In the genomic region with DNA sequence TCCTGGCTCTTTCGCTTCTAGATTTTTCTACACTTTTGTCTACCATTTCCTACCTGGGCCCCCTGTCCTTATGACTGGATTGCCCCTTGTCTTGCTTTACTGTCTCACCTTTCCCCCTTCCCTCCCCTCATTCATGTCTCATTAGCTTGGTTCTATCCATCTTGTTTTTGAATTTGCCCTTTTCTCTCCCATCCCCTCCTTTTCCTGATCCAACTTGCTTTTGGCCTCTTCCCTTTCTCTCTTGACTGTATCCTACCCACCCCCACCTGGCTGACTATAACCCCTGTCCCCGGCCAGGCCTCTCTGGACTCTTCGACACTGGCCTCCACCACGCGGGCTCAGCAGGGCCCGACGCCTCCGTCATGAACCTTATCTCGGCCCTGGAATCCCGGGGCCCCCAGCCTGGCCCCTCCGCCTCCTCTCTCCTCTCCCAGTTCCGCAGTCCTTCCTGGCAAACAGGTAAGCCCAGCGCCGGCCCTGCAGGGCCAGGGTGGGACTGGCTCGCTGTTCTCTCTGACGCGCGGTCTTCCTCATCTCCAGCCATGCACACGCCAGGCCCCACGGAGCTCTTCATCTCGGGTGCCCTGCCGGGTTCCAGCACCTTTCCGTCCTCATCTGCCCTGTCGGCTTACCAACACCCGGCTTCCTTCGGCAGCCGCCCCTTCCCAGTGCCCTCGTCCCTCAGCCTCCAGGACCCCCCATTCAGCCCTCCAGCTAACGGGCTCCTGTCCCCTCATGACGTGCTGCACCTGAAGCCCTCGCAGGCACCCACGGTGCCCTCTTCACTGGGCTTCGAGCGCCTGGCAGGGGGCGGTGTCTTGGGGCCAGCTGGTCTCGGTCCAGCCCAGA, we compare ENCODE assay signal across 10 cellular contexts. TPM values are rescaled to one million over a fixed set of nuclear protein-coding genes. Genes with fewer than 3 reads are reported as not detected.
DNase-seq lines count a peak whose midpoint lies in the region; ATAC-seq, FAIRE-seq and TF ChIP-seq lines count a peak whose summit lies in the region.
"Had no signal": no experiment of that assay in that cellular context is flagged by ENCODE, and none has a peak within 500 bp of the region (broad histone marks: within the 10 kb centered on the region; RNA-seq: fewer than 3 reads in every experiment).

No MANE protein-coding gene starts in this region.

- peaks cover 0 to 15% of the 10 kb centered on the region in 2 donors for H3K36me3 Mint-ChIP-seq in naive B cell

- H2AFZ ChIP-seq in HepG2 (ENCODE audit: low read length) = no peak overlapping the region

- POLR2A ChIA-PET in HepG2 (lab: Yijun Ruan, JAX) = interaction anchor here (1.5 kb wide), 2 partner anchors 46 to 82 kb away, joined by 6 to 8 read pairs; partner anchors contain the start of genes PRMT1 and RRAS

- no peak for TF ChIP-seq RAD21 in HepG2 (CRISPR knock-in tag; IDR thresholded peaks at IDR 0.05)

- H3K4me3 ChIP-seq in HepG2 (replicated peaks in 1 of 3; ENCODE audit: insufficient read depth in 1 of 3, low read depth in 2 of 3, low read length in 3 of 3) = no peak overlapping the region
- H3K4me3 ChIP-seq in right lobe of liver = no peak overlapping the region
- H3K4me3 ChIP-seq in ascending aorta = peak overlapping the region; percentile 81 to 91
- H3K4me3 ChIP-seq in uterus = no peak overlapping the region

- H3K4me2 ChIP-seq in HepG2 (ENCODE audit: low read depth, low read length) = no peak overlapping the region

- H3K9me3 Mint-ChIP-seq in naive B cell = no peaks in the 10 kb centered on the region

- peaks cover 20% of the 10 kb centered on the region for H3K4me1 ChIP-seq in HepG2 (ENCODE audit: insufficient read depth, low read length)
- peaks cover 0 to 4% (median 0%) of the 10 kb centered on the region in 4 donors for H3K4me1 ChIP-seq in right lobe of liver
- peaks cover 2 to 12% of the 10 kb centered on the region in 2 donors for H3K4me1 ChIP-seq in ascending aorta
- H3K4me1 ChIP-seq in uterus = peaks cover 0 to 9% of the 10 kb centered on the region in 2 donors

- H3K27me3 ChIP-seq in HepG2 (ENCODE audit: control insufficient read depth in 1 of 2, insufficient read depth in 2 of 2, low read length in 2 of 2) (no peaks in the 10 kb centered on the region; a peak in 1 of 5 replicates), right lobe of liver (no peaks in the 10 kb centered on the region), ascending aorta (no peaks in the 10 kb centered on the region), uterus (no peaks in the 10 kb centered on the region)

- H4K20me1 ChIP-seq in HepG2 (ENCODE audit: insufficient read depth, low read length) = 0 out of 2 replicates have a peak, but pooled peaks cover 5% of the 10 kb centered on the region

- peak overlapping the region in 7 of 8 donors; percentile 39 to 93 (median 80) for H3K4me3 Mint-ChIP-seq in naive B cell

- no peak for DNase-seq in HepG2 (ENCODE audit: low spot score)
- no peak for DNase-seq in right lobe of liver
- DNase-seq in ascending aorta (ENCODE audit: low spot score in 2 of 2) = no peak
- no peak for DNase-seq in naive B cell
- DNase-seq in uterus = no peak
- no peak for DNase-seq in SW 1271 (lab: John Stamatoyannopoulos, UW)
- no peak for DNase-seq in NCI-H187 treated with DMSO at 0.1 percent for 48 hours (lab: John Stamatoyannopoulos, UW)
- DNase-seq: Right ventricle myocardium superior had no signal

- TF ChIP-seq EP300 in HepG2 (IDR thresholded peaks at IDR 0.05; ENCODE audit: low read depth in 2 of 2, low read length in 2 of 2) (no peak), HepG2 (CRISPR knock-in tag; IDR thresholded peaks at IDR 0.05; ENCODE audit: borderline replicate concordance) (no peak)

- in situ Hi-C loops in HepG2 (cut with HindIII; ENCODE audit: extremely low pct_ligation_motif_present, low pct_unique_long_range_greater_than_20kb) = loop anchor here (10.0 kb wide), 1 partner anchor 80 kb away; the partner anchor contains the start of gene PRMT1

- CTCF ChIA-PET in HepG2 (lab: Yijun Ruan, JAX; ENCODE audit: low intra/inter-chr PET ratio, low total read pairs) = no interaction called here

- H3K36me3 ChIP-seq in HepG2 (replicated peaks in 1 of 2; ENCODE audit: control insufficient read depth in 1 of 2, insufficient read depth in 2 of 2, low read length in 2 of 2) = peaks cover 3 to 25% of the 10 kb centered on the region in 2 experiments; a peak in 4 of 5 replicates
- peaks cover 0 to 26% (median 4%) of the 10 kb centered on the region in 4 donors for H3K36me3 ChIP-seq in right lobe of liver
- peaks cover 44 to 50% of the 10 kb centered on the region in 2 donors for H3K36me3 ChIP-seq in ascending aorta
- H3K36me3 ChIP-seq in uterus = no peaks in the 10 kb centered on the region

- intact Hi-C loops in HepG2 (cut with micrococcal nuclease; ENCODE audit: unreplicated experiment) (no loop called here), right lobe of liver (cut with DNase I) (loop anchor here in 1 of 2 donors (10.0 kb wide), 1 partner anchor 70 kb away; the partner anchor contains the start of genes BCL2L12 and IRF3), ascending aorta (cut with DNase I) (loop anchor here (5.0 kb wide), 3 partner anchors 173 to 273 kb away; partner anchors contain the start of genes AP2A1, DKKL1, PNKP and TEAD2), uterus (cut with DNase I; ENCODE audit: low total_unique reads) (no loop called here)

- H3K9me3 ChIP-seq in HepG2 (ENCODE audit: low read length) (no peaks in the 10 kb centered on the region), right lobe of liver (no peaks in the 10 kb centered on the region), ascending aorta (no peaks in the 10 kb centered on the region), uterus (no peaks in the 10 kb centered on the region)

- no TSS peak for BruUV-seq in HepG2 (replicated peaks; lab: Mats Ljungman, UMichigan)

- no peak for TF ChIP-seq POLR2A in HepG2 (IDR thresholded peaks at IDR 0.05; ENCODE audit: insufficient read depth in 1 of 2, low read depth in 2 of 2, low read length in 2 of 2)
- TF ChIP-seq POLR2A in right lobe of liver (IDR thresholded peaks at IDR 0.05) = no peak
- no peak for TF ChIP-seq POLR2A in uterus (IDR thresholded peaks at IDR 0.05)

- WGBS in HepG2 (ENCODE audit: low lambda C conversion rate) = 96% methylated on average over 36 of the region's 36 CpGs
- WGBS in right lobe of liver (ENCODE audit: insufficient coverage, low coverage, low lambda C conversion rate, missing lambda C conversion rate) = 90% methylated on average over 28 of the region's 36 CpGs

- H3K27ac ChIP-seq in HepG2 (ENCODE audit: extremely low read length, insufficient read depth, low read length) (no peak overlapping the region), right lobe of liver (no peak overlapping the region), ascending aorta (peak overlapping the region; percentile 82 to 87), uterus (peak overlapping the region; percentile 91 to 94)

- peaks cover 15% of the 10 kb centered on the region for H3K79me2 ChIP-seq in HepG2 (ENCODE audit: insufficient read depth, low read length)

- no peak for FAIRE-seq in HepG2 (lab: Jason Lieb, UNC)

- no peaks in the 10 kb centered on the region for H3K27me3 Mint-ChIP-seq in naive B cell

- no peak for TF ChIP-seq CTCF in HepG2 (CRISPR knock-in tag; IDR thresholded peaks at IDR 0.05)
- no peak for TF ChIP-seq CTCF in right lobe of liver (IDR thresholded peaks at IDR 0.05)
- no peak for TF ChIP-seq CTCF in ascending aorta (IDR thresholded peaks at IDR 0.05)
- TF ChIP-seq CTCF in uterus (IDR thresholded peaks at IDR 0.05) = no peak

- peaks cover 26 to 38% (median 36%) of the 10 kb centered on the region in 3 donors for H3K4me1 Mint-ChIP-seq in naive B cell

- H3K9ac ChIP-seq in HepG2 (ENCODE audit: insufficient read depth, low read depth, low read length) = no peak overlapping the region

- H3K27ac Mint-ChIP-seq in naive B cell = peak overlapping the region; percentile 76 to 93 (median 84)

- no peak for ATAC-seq in HepG2
- ATAC-seq in right lobe of liver = no peak
- no peak for ATAC-seq in naive B cell (ENCODE audit: low read depth in 2 of 2)
- no peak for ATAC-seq in HG03442 (IDR thresholded peaks at IDR 0.05; ENCODE audit: unreplicated experiment)

RNA-seq across cellular contexts. Expression of gene PRR12, which starts 3.4 kb away (rescaled TPM):
- total RNA-seq in HepG2 (2016; rRNA removed; fragmentation: Illumina TruSeq; extraction: Trizol) (1.5 and 1.6 TPM in 2 replicates), right lobe of liver (1 to 10 TPM; 4.0 to 8.5 (median 5.5) TPM), ascending aorta (23.6 TPM), uterus (10 to 100 TPM in 2 of 4 donors, 1 to 10 TPM in 2; 2.6 to 63.1 (median 8.6) TPM)
- total RNA-seq in HepG2 (2016; cell fraction: cytosol; rRNA removed; fragmentation: Illumina TruSeq; extraction: Trizol; ENCODE audit: low read depth) = 1.2 TPM in 2 replicates
- 1.2 and 1.4 TPM in 2 replicates for total RNA-seq in HepG2 (2016; cell fraction: insoluble cytoplasmic fraction; rRNA removed; fragmentation: Illumina TruSeq; extraction: Trizol)
- total RNA-seq in HepG2 (2016; cell fraction: membrane; rRNA removed; fragmentation: Illumina TruSeq; extraction: Trizol) = 1.8 and 1.9 TPM in 2 replicates
- total RNA-seq in HepG2 (2016; cell fraction: nucleus; rRNA removed; fragmentation: Illumina TruSeq; extraction: Trizol) = 2.2 and 3.7 TPM in 2 replicates
- polyA plus RNA-seq in HepG2 (2011; rRNA removed) (0.62 and 0.74 TPM in 2 replicates), naive B cell (ENCODE audit: low read depth in 6 of 6) (under 1 TPM; 0.09 to 0.77 (median 0.29) TPM)
- polyA plus RNA-seq in HepG2 (2011; cell fraction: cytosol; rRNA removed) = 0.22 and 0.24 TPM in 2 replicates
- 3.3 and 4.2 TPM in 2 replicates for polyA plus RNA-seq in HepG2 (2011; cell fraction: nucleus; rRNA removed)
- 5.1 and 5.6 TPM in 2 replicates for polyA plus RNA-seq in HepG2 (2012)
- polyA plus RNA-seq in HepG2 (2016; cell fraction: cytosol; fragmentation: Illumina TruSeq; extraction: Trizol; ENCODE audit: low read depth) = 0.41 and 0.69 TPM in 2 replicates
- 4.8 and 6.1 TPM in 2 replicates for polyA plus RNA-seq in HepG2 (2016; cell fraction: insoluble cytoplasmic fraction; fragmentation: Illumina TruSeq; extraction: Trizol; ENCODE audit: low read depth)
- 0.89 and 1.1 TPM in 2 replicates for polyA plus RNA-seq in HepG2 (2016; cell fraction: membrane; fragmentation: Illumina TruSeq; extraction: Trizol; ENCODE audit: low read depth)
- polyA plus RNA-seq in HepG2 (2016; cell fraction: nucleus; fragmentation: Illumina TruSeq; extraction: Trizol; ENCODE audit: insufficient read depth, low read depth) = 11.5 and 11.7 TPM in 2 replicates
- polyA minus RNA-seq in HepG2 (2011; rRNA and poly(A)+ RNA removed; ENCODE audit: low replicate concordance) = 0.98 and 1.4 TPM in 2 replicates
- polyA minus RNA-seq in HepG2 (2011; cell fraction: cytosol; rRNA and poly(A)+ RNA removed) = 1.8 and 2.5 TPM in 2 replicates
- polyA minus RNA-seq in HepG2 (2011; cell fraction: nucleus; rRNA and poly(A)+ RNA removed) = 1.5 and 1.8 TPM in 2 replicates

RNA-seq across cellular contexts. Expression of gene PRRG2, which starts 13.3 kb away (rescaled TPM):
- total RNA-seq in HepG2 (2016; rRNA removed; fragmentation: Illumina TruSeq; extraction: Trizol) (0.51 and 0.82 TPM in 2 replicates), right lobe of liver (1 to 10 TPM; 2.5 to 5.9 (median 3.1) TPM), ascending aorta (not detected), uterus (1 to 10 TPM in 1 of 4 donors, under 1 TPM in 1, not detected in 2; 0.95 to 1.4 TPM)
- total RNA-seq in HepG2 (2016; cell fraction: cytosol; rRNA removed; fragmentation: Illumina TruSeq; extraction: Trizol; ENCODE audit: low read depth) = 1.1 and 1.6 TPM in 2 replicates
- total RNA-seq in HepG2 (2016; cell fraction: insoluble cytoplasmic fraction; rRNA removed; fragmentation: Illumina TruSeq; extraction: Trizol) = 0.43 and 0.97 TPM in 2 replicates
- total RNA-seq in HepG2 (2016; cell fraction: membrane; rRNA removed; fragmentation: Illumina TruSeq; extraction: Trizol) = 0.56 and 0.79 TPM in 2 replicates
- total RNA-seq in HepG2 (2016; cell fraction: nucleus; rRNA removed; fragmentation: Illumina TruSeq; extraction: Trizol) = 0.78 and 1.3 TPM in 2 replicates
- polyA plus RNA-seq in HepG2 (2011; rRNA removed) (0.64 and 0.66 TPM in 2 replicates), naive B cell (ENCODE audit: low read depth in 6 of 6) (under 1 TPM in 5 of 6 donors, not detected in 1; 0.20 to 0.79 (median 0.62) TPM)
- 0.69 and 0.98 TPM in 2 replicates for polyA plus RNA-seq in HepG2 (2011; cell fraction: cytosol; rRNA removed)
- 1.2 and 1.3 TPM in 2 replicates for polyA plus RNA-seq in HepG2 (2011; cell fraction: nucleus; rRNA removed)
- polyA plus RNA-seq in HepG2 (2012) = 0.49 and 0.83 TPM in 2 replicates
- 0.18 and 0.40 TPM in 2 replicates for polyA plus RNA-seq in HepG2 (2016; cell fraction: cytosol; fragmentation: Illumina TruSeq; extraction: Trizol; ENCODE audit: low read depth)
- 0.44 and 0.60 TPM in 2 replicates for polyA plus RNA-seq in HepG2 (2016; cell fraction: insoluble cytoplasmic fraction; fragmentation: Illumina TruSeq; extraction: Trizol; ENCODE audit: low read depth)
- 0.39 and 0.42 TPM in 2 replicates for polyA plus RNA-seq in HepG2 (2016; cell fraction: membrane; fragmentation: Illumina TruSeq; extraction: Trizol; ENCODE audit: low read depth)
- polyA plus RNA-seq in HepG2 (2016; cell fraction: nucleus; fragmentation: Illumina TruSeq; extraction: Trizol; ENCODE audit: insufficient read depth, low read depth) = 0.57 and 2.1 TPM in 2 replicates
- 0.84 and 1.8 TPM in 2 replicates for polyA minus RNA-seq in HepG2 (2011; rRNA and poly(A)+ RNA removed; ENCODE audit: low replicate concordance)
- polyA minus RNA-seq in HepG2 (2011; cell fraction: cytosol; rRNA and poly(A)+ RNA removed) = 0.44 and 0.99 TPM in 2 replicates
- polyA minus RNA-seq in HepG2 (2011; cell fraction: nucleus; rRNA and poly(A)+ RNA removed) = 1.4 and 1.7 TPM in 2 replicates
- total RNA-seq: M059J had no signal

RNA-seq across cellular contexts. Expression of gene NOSIP, which starts 14.0 kb away (rescaled TPM):
- total RNA-seq in HepG2 (2016; rRNA removed; fragmentation: Illumina TruSeq; extraction: Trizol) (78.0 and 81.4 TPM in 2 replicates), right lobe of liver (10 to 100 TPM; 16.2 to 31.9 (median 23.2) TPM), ascending aorta (85.3 TPM), uterus (100 to 1,000 TPM in 1 of 4 donors, 10 to 100 TPM in 3; 29.0 to 347 (median 65.4) TPM)
- total RNA-seq in HepG2 (2016; cell fraction: cytosol; rRNA removed; fragmentation: Illumina TruSeq; extraction: Trizol; ENCODE audit: low read depth) = 40.9 and 41.1 TPM in 2 replicates
- total RNA-seq in HepG2 (2016; cell fraction: insoluble cytoplasmic fraction; rRNA removed; fragmentation: Illumina TruSeq; extraction: Trizol) = 74.5 and 94.1 TPM in 2 replicates
- 33.6 and 34.5 TPM in 2 replicates for total RNA-seq in HepG2 (2016; cell fraction: membrane; rRNA removed; fragmentation: Illumina TruSeq; extraction: Trizol)
- 36.2 and 36.7 TPM in 2 replicates for total RNA-seq in HepG2 (2016; cell fraction: nucleus; rRNA removed; fragmentation: Illumina TruSeq; extraction: Trizol)
- polyA plus RNA-seq in HepG2 (2011; rRNA removed) (54.3 and 58.4 TPM in 2 replicates), naive B cell (ENCODE audit: low read depth in 6 of 6) (100 to 1,000 TPM in 5 of 6 donors, 10 to 100 TPM in 1; 89.5 to 136 (median 113) TPM)
- polyA plus RNA-seq in HepG2 (2011; cell fraction: cytosol; rRNA removed) = 53.5 and 96.5 TPM in 2 replicates
- 112 and 135 TPM in 2 replicates for polyA plus RNA-seq in HepG2 (2011; cell fraction: nucleus; rRNA removed)
- 35.5 and 41.6 TPM in 2 replicates for polyA plus RNA-seq in HepG2 (2012)
- 38.2 and 39.1 TPM in 2 replicates for polyA plus RNA-seq in HepG2 (2016; cell fraction: cytosol; fragmentation: Illumina TruSeq; extraction: Trizol; ENCODE audit: low read depth)
- 86.7 and 88.4 TPM in 2 replicates for polyA plus RNA-seq in HepG2 (2016; cell fraction: insoluble cytoplasmic fraction; fragmentation: Illumina TruSeq; extraction: Trizol; ENCODE audit: low read depth)
- 28.0 and 28.7 TPM in 2 replicates for polyA plus RNA-seq in HepG2 (2016; cell fraction: membrane; fragmentation: Illumina TruSeq; extraction: Trizol; ENCODE audit: low read depth)
- 63.0 and 67.6 TPM in 2 replicates for polyA plus RNA-seq in HepG2 (2016; cell fraction: nucleus; fragmentation: Illumina TruSeq; extraction: Trizol; ENCODE audit: insufficient read depth, low read depth)
- polyA minus RNA-seq in HepG2 (2011; rRNA and poly(A)+ RNA removed; ENCODE audit: low replicate concordance) = 91.2 and 148 TPM in 2 replicates
- polyA minus RNA-seq in HepG2 (2011; cell fraction: cytosol; rRNA and poly(A)+ RNA removed) = 26.7 and 28.8 TPM in 2 replicates
- polyA minus RNA-seq in HepG2 (2011; cell fraction: nucleus; rRNA and poly(A)+ RNA removed) = 18.2 and 20.6 TPM in 2 replicates

RNA-seq across cellular contexts. Expression of gene RRAS, which starts 45.6 kb away (rescaled TPM):
- total RNA-seq in HepG2 (2016; rRNA removed; fragmentation: Illumina TruSeq; extraction: Trizol) (0.79 and 1.5 TPM in 2 replicates), right lobe of liver (10 to 100 TPM in 5 of 6 experiments, 1 to 10 TPM in 1; 8.5 to 16.4 (median 11.5) TPM), ascending aorta (161 TPM), uterus (100 to 1,000 TPM in 1 of 4 donors, 10 to 100 TPM in 3; 17.1 to 106 (median 47.7) TPM)
- 1.7 and 2.4 TPM in 2 replicates for total RNA-seq in HepG2 (2016; cell fraction: cytosol; rRNA removed; fragmentation: Illumina TruSeq; extraction: Trizol; ENCODE audit: low read depth)
- 1.1 and 1.9 TPM in 2 replicates for total RNA-seq in HepG2 (2016; cell fraction: insoluble cytoplasmic fraction; rRNA removed; fragmentation: Illumina TruSeq; extraction: Trizol)
- total RNA-seq in HepG2 (2016; cell fraction: membrane; rRNA removed; fragmentation: Illumina TruSeq; extraction: Trizol) = 2.0 and 2.3 TPM in 2 replicates
- total RNA-seq in HepG2 (2016; cell fraction: nucleus; rRNA removed; fragmentation: Illumina TruSeq; extraction: Trizol) = 0.50 and 0.90 TPM in 2 replicates
- polyA plus RNA-seq in HepG2 (2011; rRNA removed) (12.0 and 13.5 TPM in 2 replicates), naive B cell (ENCODE audit: low read depth in 6 of 6) (10 to 100 TPM; 16.6 to 24.9 (median 19.9) TPM)
- polyA plus RNA-seq in HepG2 (2011; cell fraction: cytosol; rRNA removed) = 14.5 and 18.3 TPM in 2 replicates
- polyA plus RNA-seq in HepG2 (2011; cell fraction: nucleus; rRNA removed) = 17.2 and 18.4 TPM in 2 replicates
- polyA plus RNA-seq in HepG2 (2012) = 4.8 and 7.4 TPM in 2 replicates
- polyA plus RNA-seq in HepG2 (2016; cell fraction: cytosol; fragmentation: Illumina TruSeq; extraction: Trizol; ENCODE audit: low read depth) = 6.9 and 7.3 TPM in 2 replicates
- 3.2 and 3.4 TPM in 2 replicates for polyA plus RNA-seq in HepG2 (2016; cell fraction: insoluble cytoplasmic fraction; fragmentation: Illumina TruSeq; extraction: Trizol; ENCODE audit: low read depth)
- 5.3 and 5.9 TPM in 2 replicates for polyA plus RNA-seq in HepG2 (2016; cell fraction: membrane; fragmentation: Illumina TruSeq; extraction: Trizol; ENCODE audit: low read depth)
- 2.4 and 2.6 TPM in 2 replicates for polyA plus RNA-seq in HepG2 (2016; cell fraction: nucleus; fragmentation: Illumina TruSeq; extraction: Trizol; ENCODE audit: insufficient read depth, low read depth)
- polyA minus RNA-seq in HepG2 (2011; rRNA and poly(A)+ RNA removed; ENCODE audit: low replicate concordance) = 5.3 and 19.9 TPM in 2 replicates
- polyA minus RNA-seq in HepG2 (2011; cell fraction: cytosol; rRNA and poly(A)+ RNA removed) = 1.6 and 3.0 TPM in 2 replicates
- 0.77 and 1.5 TPM in 2 replicates for polyA minus RNA-seq in HepG2 (2011; cell fraction: nucleus; rRNA and poly(A)+ RNA removed)

RNA-seq across cellular contexts. Expression of gene SCAF1, which starts 47.6 kb away (rescaled TPM):
- total RNA-seq in HepG2 (2016; rRNA removed; fragmentation: Illumina TruSeq; extraction: Trizol) (4.8 and 6.1 TPM in 2 replicates), right lobe of liver (10 to 100 TPM; 14.6 to 33.0 (median 27.3) TPM), ascending aorta (72.2 TPM), uterus (10 to 100 TPM in 3 of 4 donors, 1 to 10 TPM in 1; 8.8 to 76.9 (median 11.4) TPM)
- total RNA-seq in HepG2 (2016; cell fraction: cytosol; rRNA removed; fragmentation: Illumina TruSeq; extraction: Trizol; ENCODE audit: low read depth) = 1.3 and 1.4 TPM in 2 replicates
- total RNA-seq in HepG2 (2016; cell fraction: insoluble cytoplasmic fraction; rRNA removed; fragmentation: Illumina TruSeq; extraction: Trizol) = 3.2 and 6.2 TPM in 2 replicates
- total RNA-seq in HepG2 (2016; cell fraction: membrane; rRNA removed; fragmentation: Illumina TruSeq; extraction: Trizol) = 4.5 and 5.4 TPM in 2 replicates
- total RNA-seq in HepG2 (2016; cell fraction: nucleus; rRNA removed; fragmentation: Illumina TruSeq; extraction: Trizol) = 6.5 and 7.3 TPM in 2 replicates
- polyA plus RNA-seq in HepG2 (2011; rRNA removed) (3.3 and 4.3 TPM in 2 replicates), naive B cell (ENCODE audit: low read depth in 6 of 6) (1 to 10 TPM in 3 of 6 donors, under 1 TPM in 2, not detected in 1; 0.84 to 2.9 (median 1.1) TPM)
- 3.1 and 4.0 TPM in 2 replicates for polyA plus RNA-seq in HepG2 (2011; cell fraction: cytosol; rRNA removed)
- 21.0 and 25.5 TPM in 2 replicates for polyA plus RNA-seq in HepG2 (2011; cell fraction: nucleus; rRNA removed)
- polyA plus RNA-seq in HepG2 (2012) = 17.0 and 18.6 TPM in 2 replicates
- 1.1 and 1.4 TPM in 2 replicates for polyA plus RNA-seq in HepG2 (2016; cell fraction: cytosol; fragmentation: Illumina TruSeq; extraction: Trizol; ENCODE audit: low read depth)
- polyA plus RNA-seq in HepG2 (2016; cell fraction: insoluble cytoplasmic fraction; fragmentation: Illumina TruSeq; extraction: Trizol; ENCODE audit: low read depth) = 8.3 and 13.4 TPM in 2 replicates
- 2.8 and 3.0 TPM in 2 replicates for polyA plus RNA-seq in HepG2 (2016; cell fraction: membrane; fragmentation: Illumina TruSeq; extraction: Trizol; ENCODE audit: low read depth)
- polyA plus RNA-seq in HepG2 (2016; cell fraction: nucleus; fragmentation: Illumina TruSeq; extraction: Trizol; ENCODE audit: insufficient read depth, low read depth) = 21.4 and 23.8 TPM in 2 replicates
- polyA minus RNA-seq in HepG2 (2011; rRNA and poly(A)+ RNA removed; ENCODE audit: low replicate concordance) = 5.4 and 5.7 TPM in 2 replicates
- 3.1 and 4.5 TPM in 2 replicates for polyA minus RNA-seq in HepG2 (2011; cell fraction: cytosol; rRNA and poly(A)+ RNA removed)
- polyA minus RNA-seq in HepG2 (2011; cell fraction: nucleus; rRNA and poly(A)+ RNA removed) = 3.6 and 5.2 TPM in 2 replicates

Comparison
In these comparisons a context has a peak if more than half of its experiments do, and no peak if none do; other contexts are left out.
1. H3K27ac ChIP-seq: peak in ascending aorta (2 of 2) and uterus (2 of 2); none in HepG2 (single experiment) and right lobe of liver (0 of 3).
2. H3K4me3 ChIP-seq: peak in ascending aorta (2 of 2); none in HepG2 (0 of 3), right lobe of liver (0 of 3) and uterus (0 of 2).